Comparison of ENCODE assay signal across 21 cellular contexts in genomic region chr2:188820576-188820975, GRCh38.
"Had no signal": no experiment of that assay in that cellular context is flagged by ENCODE, and none has a peak within 500 bp of the region (broad histone marks: within the 10 kb centered on the region; RNA-seq: fewer than 3 reads in every experiment).

No MANE protein-coding gene starts in this region.

- H3K9me3 ChIP-seq: mucosa of descending colon, prostate gland, right lobe of liver, tibial artery, upper lobe of left lung, uterus had no signal

- H3K36me3 Mint-ChIP-seq: naive thymus-derived CD8-positive, alpha-beta T cell; stimulated activated memory B cell treated with anti-CD40 and anti-IgM and Interleukin-4, amounts not matched to agents 10 μg/mL and 1 μg/mL and 100 μg/mL, for 72 hours had no signal

- H3K79me2 ChIP-seq: parathyroid adenoma had no signal

- H3K27ac Mint-ChIP-seq: effector memory CD8-positive, alpha-beta T cell; naive thymus-derived CD8-positive, alpha-beta T cell; stimulated activated memory B cell treated with anti-CD40 and anti-IgM and Interleukin-4, amounts not matched to agents 10 μg/mL and 1 μg/mL and 100 μg/mL, for 72 hours; stimulated activated naive CD8-positive, alpha-beta T cell treated with anti-CD3 and anti-CD28 coated beads, Interleukin-15, Interleukin-2, amounts not matched to agents 100 ng/mL and 50 ng/mL, for 24 hours had no signal

- DNase-seq: effector memory CD8-positive, alpha-beta T cell; erythroblast; foreskin keratinocyte; left colon; left ventricle myocardium superior; mucosa of descending colon; naive thymus-derived CD8-positive, alpha-beta T cell; nucleus accumbens; right lobe of liver; spleen; stimulated activated CD4-positive, alpha-beta T cell treated with anti-CD3 and anti-CD28 coated beads, Interleukin-15, amount 100 ng/mL, for 24 hours; stimulated activated CD4-positive, alpha-beta T cell treated with anti-CD3 and anti-CD28 coated beads, Interleukin-1b, Interleukin-23, amount 100 ng/mL, for 48 hours; stimulated activated CD4-positive, alpha-beta T cell treated with anti-CD3 and anti-CD28 coated beads, Interleukin-4, amount 100 ng/mL, for 24 hours; tibial artery; upper lobe of left lung; uterus had no signal

- H3K4me3 ChIP-seq: lung, mucosa of descending colon, prostate gland, right lobe of liver, spleen, tibial artery, upper lobe of left lung, uterus had no signal

- H3K4me3 Mint-ChIP-seq: effector memory CD8-positive, alpha-beta T cell; naive thymus-derived CD8-positive, alpha-beta T cell; stimulated activated memory B cell treated with anti-CD40 and anti-IgM and Interleukin-4, amounts not matched to agents 10 μg/mL and 1 μg/mL and 100 μg/mL, for 72 hours; stimulated activated naive CD8-positive, alpha-beta T cell treated with anti-CD3 and anti-CD28 coated beads, Interleukin-15, Interleukin-2, amounts not matched to agents 100 ng/mL and 50 ng/mL, for 24 hours had no signal

- H2AFZ ChIP-seq: parathyroid adenoma had no signal

- ATAC-seq: effector memory CD8-positive, alpha-beta T cell; foreskin keratinocyte; left colon; left ventricle myocardium superior; mucosa of descending colon; naive thymus-derived CD8-positive, alpha-beta T cell; right lobe of liver; stimulated activated memory B cell treated with anti-CD40 and anti-IgM and Interleukin-4, amounts not matched to agents 10 μg/mL and 1 μg/mL and 100 μg/mL, for 72 hours had no signal

- H3K4me1 Mint-ChIP-seq: naive thymus-derived CD8-positive, alpha-beta T cell; stimulated activated memory B cell treated with anti-CD40 and anti-IgM and Interleukin-4, amounts not matched to agents 10 μg/mL and 1 μg/mL and 100 μg/mL, for 72 hours had no signal

- H3K9ac ChIP-seq: parathyroid adenoma had no signal

- H3K36me3 ChIP-seq: prostate gland, right lobe of liver, spleen, tibial artery, upper lobe of left lung had no signal

- H3K27ac ChIP-seq: foreskin keratinocyte, parathyroid adenoma, prostate gland, right lobe of liver, spleen, tibial artery, upper lobe of left lung had no signal

- H3K27me3 ChIP-seq: foreskin keratinocyte, right lobe of liver, spleen, tibial artery, upper lobe of left lung, uterus had no signal

- H3K4me1 ChIP-seq: foreskin keratinocyte, parathyroid adenoma, prostate gland, right lobe of liver, spleen, tibial artery, upper lobe of left lung, uterus had no signal

- H3K27me3 Mint-ChIP-seq: effector memory CD8-positive, alpha-beta T cell; naive thymus-derived CD8-positive, alpha-beta T cell; stimulated activated memory B cell treated with anti-CD40 and anti-IgM and Interleukin-4, amounts not matched to agents 10 μg/mL and 1 μg/mL and 100 μg/mL, for 72 hours; stimulated activated naive CD8-positive, alpha-beta T cell treated with anti-CD3 and anti-CD28 coated beads, Interleukin-15, Interleukin-2, amounts not matched to agents 100 ng/mL and 50 ng/mL, for 24 hours had no signal
